ENCODE assay signal across 28 cellular contexts in the genomic region with DNA sequence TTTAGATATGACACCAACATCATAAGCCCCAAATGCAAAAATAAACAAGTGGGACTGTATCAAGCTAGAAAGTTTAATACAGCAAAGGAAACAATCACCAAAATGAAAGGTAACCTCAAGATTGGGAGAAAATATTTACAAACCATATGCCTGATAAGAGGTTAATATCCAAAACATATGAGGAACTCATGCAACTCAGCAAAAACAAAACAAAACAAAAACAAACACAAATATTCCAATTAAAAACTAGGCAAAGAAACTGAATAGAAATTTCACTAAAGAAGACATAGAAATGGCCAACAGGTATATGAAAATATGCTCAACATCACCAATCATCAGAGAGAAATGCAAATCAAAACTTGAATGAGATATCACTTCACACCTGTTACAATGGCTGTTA.
"Had no signal": no experiment of that assay in that cellular context is flagged by ENCODE, and none has a peak within 500 bp of the region (broad histone marks: within the 10 kb centered on the region; RNA-seq: fewer than 3 reads in every experiment).

No MANE protein-coding gene starts in this region.

- H3K4me1 Mint-ChIP-seq: stimulated activated memory B cell treated with anti-CD40 and anti-IgM and Interleukin-4, amounts not matched to agents 10 μg/mL and 1 μg/mL and 100 μg/mL, for 72 hours; stimulated activated naive B cell treated with anti-CD40 and anti-IgM and Interleukin-4, amounts not matched to agents 10 μg/mL and 1 μg/mL and 100 μg/mL, for 72 hours had no signal

- H3K27ac ChIP-seq: stomach, suprapubic skin, testis, thoracic aorta, thyroid gland, tibial artery, tibial nerve, transverse colon, upper lobe of left lung, upper lobe of right lung, uterus, vagina had no signal

- FAIRE-seq: urothelium cell line had no signal

- H3K36me3 ChIP-seq: stomach, suprapubic skin, thoracic aorta, thyroid gland, tibial artery, tibial nerve, transverse colon, upper lobe of left lung, upper lobe of right lung, uterus, vagina had no signal

- DNase-seq: stimulated activated CD4-positive, alpha-beta T cell treated with anti-CD3 and anti-CD28 coated beads, Interleukin-2, amount 100 ng/mL, for 48 hours; stimulated activated CD4-positive, alpha-beta T cell treated with anti-CD3 and anti-CD28 coated beads, Interleukin-4, amount 100 ng/mL, for 1 hour; stimulated activated CD4-positive, alpha-beta T cell treated with anti-CD3 and anti-CD28 coated beads, Interleukin-4, amount 100 ng/mL, for 24 hours; stimulated activated CD4-positive, alpha-beta T cell treated with anti-CD3 and anti-CD28 coated beads, Interleukin-4, amount 100 ng/mL, for 4 hours; stimulated activated CD8-positive, alpha-beta memory T cell treated with anti-CD3 and anti-CD28 coated beads, Interleukin-4, amount 100 ng/mL, for 48 hours; stimulated activated naive B cell treated with anti-CD40 and anti-IgM and Interleukin-4, amounts not matched to agents 10 μg/mL and 1 μg/mL and 100 μg/mL, for 72 hours; stimulated activated naive CD4-positive, alpha-beta T cell; stimulated activated naive CD4-positive, alpha-beta T cell treated with Interleukin-2 at 50 U/mL for 16 hours; stimulated activated naive CD8-positive, alpha-beta T cell treated with anti-CD3 and anti-CD28 coated beads, Interleukin-15, amount 100 ng/mL, for 72 hours; stomach; substantia nigra; testis; thyroid gland; tibial artery; transverse colon; trophoblast cell; upper lobe of left lung; upper lobe of right lung; uterus had no signal

- H3K9me3 ChIP-seq: stomach, suprapubic skin, testis, thoracic aorta, thyroid gland, tibial artery, transverse colon, upper lobe of left lung, upper lobe of right lung, uterus, vagina had no signal

- H3K4me1 ChIP-seq: suprapubic skin, testis, thyroid gland, tibial artery, tibial nerve, transverse colon, upper lobe of left lung, upper lobe of right lung, uterus, vagina had no signal

- H3K4me3 ChIP-seq: stomach, suprapubic skin, testis, thoracic aorta, thyroid gland, tibial artery, tibial nerve, transverse colon, upper lobe of left lung, upper lobe of right lung, uterus, vagina had no signal

- H3K9me3 Mint-ChIP-seq: stimulated activated effector memory CD8-positive, alpha-beta T cell treated with anti-CD3 and anti-CD28 coated beads, Interleukin-12 subunit alpha, Interleukin-12 subunit beta, amount 100 ng/mL, for 72 hours; stimulated activated naive CD8-positive, alpha-beta T cell treated with anti-CD3 and anti-CD28 coated beads, Interleukin-15, Interleukin-2, amounts not matched to agents 100 ng/mL and 50 ng/mL, for 24 hours had no signal

- ATAC-seq: stimulated activated effector memory CD8-positive, alpha-beta T cell treated with anti-CD3 and anti-CD28 coated beads, Interleukin-12 subunit alpha, Interleukin-12 subunit beta, amount 100 ng/mL, for 72 hours; stimulated activated memory B cell treated with anti-CD40 and anti-IgM and Interleukin-4, amounts not matched to agents 10 μg/mL and 1 μg/mL and 100 μg/mL, for 72 hours; stimulated activated naive B cell treated with anti-CD40 and anti-IgM and Interleukin-4, amounts not matched to agents 10 μg/mL and 1 μg/mL and 100 μg/mL, for 72 hours; stimulated activated naive CD8-positive, alpha-beta T cell treated with anti-CD3 and anti-CD28 coated beads, Interleukin-15, amount 100 ng/mL, for 72 hours; upper lobe of right lung had no signal

- H3K36me3 Mint-ChIP-seq: stimulated activated effector memory CD8-positive, alpha-beta T cell treated with anti-CD3 and anti-CD28 coated beads, Interleukin-12 subunit alpha, Interleukin-12 subunit beta, amount 100 ng/mL, for 72 hours; stimulated activated memory B cell treated with anti-CD40 and anti-IgM and Interleukin-4, amounts not matched to agents 10 μg/mL and 1 μg/mL and 100 μg/mL, for 72 hours; stimulated activated naive B cell treated with anti-CD40 and anti-IgM and Interleukin-4, amounts not matched to agents 10 μg/mL and 1 μg/mL and 100 μg/mL, for 72 hours; type B pancreatic cell had no signal

- H3K27me3 ChIP-seq: stomach, suprapubic skin, testis, thyroid gland, tibial artery, tibial nerve, transverse colon, upper lobe of left lung, upper lobe of right lung, uterus, vagina had no signal

- H3K27ac Mint-ChIP-seq: stimulated activated memory B cell treated with anti-CD40 and anti-IgM and Interleukin-4, amounts not matched to agents 10 μg/mL and 1 μg/mL and 100 μg/mL, for 72 hours; stimulated activated naive B cell treated with anti-CD40 and anti-IgM and Interleukin-4, amounts not matched to agents 10 μg/mL and 1 μg/mL and 100 μg/mL, for 72 hours; stimulated activated naive CD8-positive, alpha-beta T cell treated with anti-CD3 and anti-CD28 coated beads, Interleukin-15, Interleukin-2, amounts not matched to agents 100 ng/mL and 50 ng/mL, for 24 hours; type B pancreatic cell had no signal

- H3K4me3 Mint-ChIP-seq: stimulated activated effector memory CD8-positive, alpha-beta T cell treated with anti-CD3 and anti-CD28 coated beads, Interleukin-12 subunit alpha, Interleukin-12 subunit beta, amount 100 ng/mL, for 72 hours; stimulated activated memory B cell treated with anti-CD40 and anti-IgM and Interleukin-4, amounts not matched to agents 10 μg/mL and 1 μg/mL and 100 μg/mL, for 72 hours; stimulated activated naive B cell treated with anti-CD40 and anti-IgM and Interleukin-4, amounts not matched to agents 10 μg/mL and 1 μg/mL and 100 μg/mL, for 72 hours; stimulated activated naive CD8-positive, alpha-beta T cell treated with anti-CD3 and anti-CD28 coated beads, Interleukin-15, amount 100 ng/mL, for 72 hours; stimulated activated naive CD8-positive, alpha-beta T cell treated with anti-CD3 and anti-CD28 coated beads, Interleukin-15, Interleukin-2, amounts not matched to agents 100 ng/mL and 50 ng/mL, for 24 hours; type B pancreatic cell had no signal

- H3K27me3 Mint-ChIP-seq: type B pancreatic cell had no signal
